29 cellular contexts compared by ENCODE assay signal in genomic region chr2:177404243-177404642, GRCh38.
"Had no signal": no experiment of that assay in that cellular context is flagged by ENCODE, and none has a peak within 500 bp of the region (broad histone marks: within the 10 kb centered on the region; RNA-seq: fewer than 3 reads in every experiment).

No MANE protein-coding gene starts in this region.

- H3K4me2 ChIP-seq: smooth muscle cell had no signal

- H3K9me3 ChIP-seq: breast epithelium, esophagus squamous epithelium, gastrocnemius medialis, pancreas, prostate gland, thyroid gland, upper lobe of right lung had no signal

- H3K27me3 ChIP-seq: breast epithelium, esophagus squamous epithelium, gastrocnemius medialis, pancreas, thyroid gland, upper lobe of right lung had no signal

- H3K4me3 ChIP-seq: esophagus squamous epithelium, gastrocnemius medialis, pancreas, prostate gland, smooth muscle cell, thyroid gland, upper lobe of right lung had no signal

- ATAC-seq: activated CD4-positive, alpha-beta T cell treated with anti-CD3 and anti-CD28 coated beads for 36 hours; activated CD8-positive, alpha-beta memory T cell treated with anti-CD3 and anti-CD28 coated beads, Interleukin-2, amount 10 ng/mL, durations not matched to agents 7 days and 5 days; activated CD8-positive, alpha-beta T cell treated with anti-CD3 and anti-CD28 coated beads, Interleukin-2, amount 10 ng/mL, durations not matched to agents 7 days and 5 days; activated naive CD8-positive, alpha-beta T cell treated with anti-CD3 and anti-CD28 coated beads, Interleukin-2, amount 50 U/mL, for 24 hours; gastrocnemius medialis; left cardiac atrium; stimulated activated memory B cell treated with anti-CD40 and anti-IgM and Interleukin-4, amounts not matched to agents 10 μg/mL and 1 μg/mL and 100 μg/mL, for 72 hours; stimulated activated naive CD8-positive, alpha-beta T cell treated with anti-CD3 and anti-CD28 coated beads, Interleukin-15, amount 100 ng/mL, for 72 hours; T-helper 17 cell; upper lobe of right lung had no signal

- H3K4me1 ChIP-seq: prostate gland had no signal

- DNase-seq: activated B cell treated with CpG ODN at 0.5 μM for 24 hours; activated CD4-positive, alpha-beta T cell treated with anti-CD3 and anti-CD28 coated beads for 36 hours; activated CD8-positive, alpha-beta memory T cell treated with anti-CD3 and anti-CD28 coated beads, Interleukin-2, amount 10 ng/mL, durations not matched to agents 7 days and 5 days; activated CD8-positive, alpha-beta T cell treated with anti-CD3 and anti-CD28 coated beads, Interleukin-2, amount 10 ng/mL, durations not matched to agents 7 days and 5 days; activated naive CD8-positive, alpha-beta T cell treated with anti-CD3 and anti-CD28 coated beads, Interleukin-2, amount 50 U/mL, for 24 hours; activated T-cell treated with anti-CD3 and anti-CD28 coated beads, Interleukin-2, amount 50 U/mL, for 48 hours; central memory CD4-positive, alpha-beta T cell; esophagus squamous epithelium; gastrocnemius medialis; glutamatergic neuron; islet precursor cell; left cardiac atrium; mammary epithelial cell; naive B cell; nephron progenitor cell; pancreas; retina; stimulated activated CD4-positive, alpha-beta T cell treated with anti-CD3 and anti-CD28 coated beads, Interleukin-1b, Interleukin-23, amount 100 ng/mL, for 48 hours; stimulated activated CD4-positive, alpha-beta T cell treated with anti-CD3 and anti-CD28 coated beads, Interleukin-4, amount 100 ng/mL, for 4 hours; stimulated activated CD8-positive, alpha-beta memory T cell treated with anti-CD3 and anti-CD28 coated beads, Interleukin-4, amount 100 ng/mL, for 48 hours; stimulated activated naive CD8-positive, alpha-beta T cell treated with anti-CD3 and anti-CD28 coated beads, Interleukin-15, amount 100 ng/mL, for 72 hours; substantia nigra; T-helper 17 cell; thyroid gland; upper lobe of right lung had no signal

- H3K27ac ChIP-seq: breast epithelium, gastrocnemius medialis, pancreas, prostate gland, thyroid gland, upper lobe of right lung had no signal

- H3K36me3 ChIP-seq: breast epithelium, esophagus squamous epithelium, gastrocnemius medialis, pancreas, prostate gland, thyroid gland, upper lobe of right lung had no signal
